In the genomic region with DNA sequence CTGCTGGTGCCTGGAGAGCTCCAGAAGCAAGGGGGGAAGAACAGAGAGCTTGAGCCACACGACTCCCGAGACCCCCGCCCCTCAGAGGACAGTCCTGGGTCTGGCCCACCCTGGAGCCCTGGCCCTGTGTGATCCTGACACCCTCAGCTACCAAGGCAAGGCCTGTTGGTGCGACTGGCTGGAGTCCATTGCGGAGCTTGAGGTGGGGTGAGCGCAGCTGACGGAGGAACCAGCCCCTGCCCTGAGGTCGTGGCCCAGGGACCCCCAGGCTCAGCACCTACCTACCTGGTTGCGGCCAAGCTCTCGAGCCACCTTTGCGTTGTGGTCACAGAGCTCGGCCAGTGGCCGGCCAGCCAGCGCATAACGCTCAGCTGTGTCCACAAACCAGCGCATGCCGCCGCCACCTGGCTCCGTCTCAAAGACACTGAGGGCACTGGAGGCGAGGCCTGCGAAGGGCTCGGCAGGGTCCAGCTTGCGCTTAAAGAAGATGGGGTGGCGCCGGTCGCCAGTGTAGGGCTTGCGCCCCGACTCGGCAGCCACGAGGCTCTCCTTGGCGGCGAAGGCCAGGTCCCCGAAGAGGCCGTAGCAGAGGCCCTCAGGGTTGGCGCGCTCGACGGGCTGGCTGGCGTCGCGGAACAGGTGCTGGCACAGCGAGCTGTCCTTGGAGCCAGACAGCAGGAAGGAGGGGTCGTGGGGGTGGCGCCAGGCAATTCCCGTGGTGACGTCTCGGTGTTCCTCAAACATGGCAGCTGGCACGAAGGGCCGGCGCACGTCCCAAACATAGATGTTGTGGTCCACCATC, we compare ENCODE assay signal across 22 cellular contexts.
"Had no signal": no experiment of that assay in that cellular context is flagged by ENCODE, and none has a peak within 500 bp of the region (broad histone marks: within the 10 kb centered on the region; RNA-seq: fewer than 3 reads in every experiment).

No MANE protein-coding gene starts in this region.

- H3K27ac ChIP-seq: cardiac muscle cell, heart left ventricle, psoas muscle, right atrium auricular region, thyroid gland had no signal

- H3K9me3 Mint-ChIP-seq: activated B cell treated with CpG ODN at 0.5 μM for 24 hours; activated CD4-positive, alpha-beta memory T cell treated with anti-CD3 and anti-CD28 coated beads for 36 hours; activated naive CD8-positive, alpha-beta T cell treated with anti-CD3 and anti-CD28 coated beads, Interleukin-2, amount 50 U/mL, for 24 hours; dendritic cell treated with granulocyte-macrophage colony-stimulating factor and Interleukin-4, amounts not matched to agents 40 ng/mL and 50 ng/mL, for 4 days; memory B cell had no signal

- H3K4me3 ChIP-seq: cardiac muscle cell, heart left ventricle, mucosa of descending colon, psoas muscle, right atrium auricular region, thyroid gland had no signal

- H3K27me3 Mint-ChIP-seq: activated B cell treated with CpG ODN at 0.5 μM for 24 hours; activated CD4-positive, alpha-beta memory T cell treated with anti-CD3 and anti-CD28 coated beads for 36 hours; activated CD4-positive, alpha-beta T cell treated with anti-CD3 and anti-CD28 coated beads for 36 hours; activated naive CD8-positive, alpha-beta T cell treated with anti-CD3 and anti-CD28 coated beads, Interleukin-2, amount 50 U/mL, for 24 hours; memory B cell had no signal

- FAIRE-seq: endometrium had no signal

- H3K27ac Mint-ChIP-seq: activated B cell treated with CpG ODN at 0.5 μM for 24 hours; activated CD4-positive, alpha-beta memory T cell treated with anti-CD3 and anti-CD28 coated beads for 36 hours; activated CD4-positive, alpha-beta T cell treated with anti-CD3 and anti-CD28 coated beads for 36 hours; memory B cell had no signal

- H3K9me3 ChIP-seq: heart left ventricle, mucosa of descending colon, psoas muscle, right atrium auricular region, thyroid gland had no signal

- H3K27me3 ChIP-seq: right atrium auricular region, thyroid gland had no signal

- DNase-seq: activated B cell treated with CpG ODN at 0.5 μM for 24 hours; activated CD4-positive, alpha-beta memory T cell treated with anti-CD3 and anti-CD28 coated beads for 36 hours; activated effector memory CD4-positive, alpha-beta T cell treated with Interleukin-2 at 50 U/mL for 16 hours; activated naive CD4-positive, alpha-beta T cell treated with anti-CD3 and anti-CD28 coated beads, Interleukin-2, amount 50 U/mL, for 16 hours; activated T-cell treated with anti-CD3 and anti-CD28 coated beads, Interleukin-2, amount 50 U/mL, for 48 hours; effector CD4-positive, alpha-beta T cell; heart left ventricle; islet precursor cell; left cardiac atrium; stimulated activated CD4-positive, alpha-beta T cell treated with anti-CD3 and anti-CD28 coated beads, Interleukin-4, amount 100 ng/mL, for 24 hours; T-helper 1 cell had no signal

- ATAC-seq: activated CD4-positive, alpha-beta T cell treated with anti-CD3 and anti-CD28 coated beads for 36 hours; activated naive CD8-positive, alpha-beta T cell treated with anti-CD3 and anti-CD28 coated beads, Interleukin-2, amount 50 U/mL, for 24 hours; heart left ventricle; left cardiac atrium; psoas muscle; stimulated activated naive CD8-positive, alpha-beta T cell treated with anti-CD3 and anti-CD28 coated beads, Interleukin-15, Interleukin-2, amounts not matched to agents 100 U/mL and 50 U/mL, for 24 hours had no signal

- H3K4me3 Mint-ChIP-seq: activated CD4-positive, alpha-beta memory T cell treated with anti-CD3 and anti-CD28 coated beads for 36 hours; activated CD4-positive, alpha-beta T cell treated with anti-CD3 and anti-CD28 coated beads for 36 hours; activated naive CD8-positive, alpha-beta T cell treated with anti-CD3 and anti-CD28 coated beads, Interleukin-2, amount 50 U/mL, for 24 hours had no signal
